8 cellular contexts compared by ENCODE assay signal in genomic region chr1:204398197-204399125, GRCh38. TPM values are rescaled to one million over a fixed set of nuclear protein-coding genes. Genes with fewer than 3 reads are reported as not detected.
A peak's percentile ranks its signal among the peaks of the same experiment; 100 is the strongest.
DNase-seq lines count a peak whose midpoint lies in the region; ATAC-seq and TF ChIP-seq lines count a peak whose summit lies in the region.

No MANE protein-coding gene starts in this region.

- no peaks in the 10 kb centered on the region for H3K9me3 Mint-ChIP-seq in natural killer cell

- peak; percentile 94 for DNase-seq in COLO829 (ENCODE audit: low spot score)
- peak; percentile 79 for DNase-seq in GM20000 (ENCODE audit: low spot score)
- peak; percentile 70 for DNase-seq in Jurkat, Clone E6-1 (ENCODE audit: low read depth, low spot score)
- peak; percentile 67 to 73 for DNase-seq in NOMO-1 (lab: John Stamatoyannopoulos, UW; ENCODE audit: unreplicated experiment in 2 of 2)
- DNase-seq in activated T-cell treated with anti-CD3 and anti-CD28 coated beads for 1 hour (ENCODE audit: low read depth): peak; percentile 16
- DNase-seq in fibroblast of gingiva (ENCODE audit: low read depth): peak; percentile 48
- DNase-seq in natural killer cell: no peak

- H3K27ac Mint-ChIP-seq in natural killer cell: peak overlapping the region; percentile 65 to 66

- no peak overlapping the region for H3K4me3 Mint-ChIP-seq in natural killer cell

- H3K27me3 Mint-ChIP-seq in natural killer cell (ENCODE audit: low read depth in 2 of 2): no peaks in the 10 kb centered on the region

- intact Hi-C loops in natural killer cell (cut with micrococcal nuclease): loop anchor here (1.0 kb wide), 1 partner anchor 236 kb away; no protein-coding TSS in a partner anchor

- peaks cover 22% of the 10 kb centered on the region for H3K36me3 Mint-ChIP-seq in natural killer cell

- peaks cover 7% of the 10 kb centered on the region in 2 donors for H3K4me1 Mint-ChIP-seq in natural killer cell

- peak; percentile 74 to 92 (median 91) for ATAC-seq in natural killer cell
- no peak for ATAC-seq in HG02840 (IDR thresholded peaks at IDR 0.05; ENCODE audit: low FRiP score, unreplicated experiment)

- TF ChIP-seq CTCF in GM20000 (IDR thresholded peaks at IDR 0.05; ENCODE audit: extremely low read depth, missing control alignments) (peak; percentile 75), natural killer cell (IDR thresholded peaks at IDR 0.05) (peak; percentile 84)

- H3K4me3 ChIP-seq in Jurkat, Clone E6-1 (ENCODE audit: low read length): no peak overlapping the region

RNA-seq across cellular contexts. Expression of gene PPP1R15B, which starts 13.2 kb away (rescaled TPM):
- 17.1 TPM for polyA plus RNA-seq in Jurkat, Clone E6-1 (2012; ENCODE audit: insufficient read depth, insufficient read length)
- 100 to 1,000 TPM; 174 to 236 (median 222) TPM for total RNA-seq in natural killer cell

RNA-seq across cellular contexts. Expression of gene PLEKHA6, which starts 38.7 kb away (rescaled TPM):
- polyA plus RNA-seq in Jurkat, Clone E6-1 (2012; ENCODE audit: insufficient read depth, insufficient read length): 0.79 TPM
- total RNA-seq in natural killer cell: under 1 TPM; 0.10 to 0.43 (median 0.16) TPM
